ENCODE assay signal across 26 cellular contexts in genomic region chr12:51834411-51834810, GRCh38. TPM values are rescaled to one million over a fixed set of nuclear protein-coding genes. Genes with fewer than 3 reads are reported as not detected.
DNase-seq lines count a peak whose midpoint lies in the region; ATAC-seq, FAIRE-seq and TF ChIP-seq lines count a peak whose summit lies in the region.
"Had no signal": no experiment of that assay in that cellular context is flagged by ENCODE, and none has a peak within 500 bp of the region (broad histone marks: within the 10 kb centered on the region; RNA-seq: fewer than 3 reads in every experiment).

No MANE protein-coding gene starts in this region.

- H3K27me3 ChIP-seq in astrocyte (ENCODE audit: insufficient read depth, low read length) (peaks cover 26% of the 10 kb centered on the region), trophoblast cell (ENCODE audit: insufficient read depth, low read length) (no peaks in the 10 kb centered on the region), stomach (peaks cover 0 to 93% (median 5%) of the 10 kb centered on the region in 3 donors)

- no peak overlapping the region for H3K23ac ChIP-seq in trophoblast cell (ENCODE audit: low read length)

- no peak for ATAC-seq in esophagus mucosa
- ATAC-seq: A549, K562 had no signal

- H3K9ac ChIP-seq in astrocyte (ENCODE audit: low read length) (no peak overlapping the region), trophoblast cell (ENCODE audit: low read length) (no peak overlapping the region)

- no peak for TF ChIP-seq EP300 in stomach (IDR thresholded peaks at IDR 0.05)

- H3K79me2 ChIP-seq in astrocyte (ENCODE audit: insufficient read depth, low read length) = no peaks in the 10 kb centered on the region
- H3K79me2 ChIP-seq in trophoblast cell (ENCODE audit: control insufficient read depth, insufficient read depth, low read length, poor library complexity) = peaks cover 8% of the 10 kb centered on the region

- H3K27ac ChIP-seq in astrocyte (ENCODE audit: low read depth, low read length) = no peak overlapping the region
- no peak overlapping the region for H3K27ac ChIP-seq in trophoblast cell (ENCODE audit: low read depth, low read length)
- H3K27ac ChIP-seq in stomach = no peak overlapping the region
- H3K27ac ChIP-seq: 22Rv1, A549, HL-60 had no signal

- WGBS in trophoblast cell (ENCODE audit: extremely low coverage, insufficient coverage, insufficient read length) = no CpG with 5 or more reads among the region's 11 CpGs
- WGBS in stomach, 5 donors = 61 to 78% (median 73%) methylated on average over 11 of the region's 11 CpGs

- H3K36me3 ChIP-seq in astrocyte (ENCODE audit: insufficient read depth, low read length) (no peaks in the 10 kb centered on the region), trophoblast cell (ENCODE audit: control insufficient read depth in 1 of 2, insufficient read depth in 2 of 2, low read length in 2 of 2) (peaks cover 5 to 15% of the 10 kb centered on the region in 2 experiments), stomach (no peaks in the 10 kb centered on the region)
- H3K36me3 ChIP-seq: HAP-1 had no signal

- no peak overlapping the region for H3K4me2 ChIP-seq in astrocyte (ENCODE audit: low read length)
- H3K4me2 ChIP-seq in trophoblast cell (ENCODE audit: low read length) = no peak overlapping the region
- H3K4me2 ChIP-seq: A549 had no signal

- H3K9me3 ChIP-seq in astrocyte (ENCODE audit: insufficient read depth, low read depth, low read length) = no peaks in the 10 kb centered on the region
- H3K9me3 ChIP-seq in trophoblast cell (ENCODE audit: insufficient read depth, low read depth, low read length) = peaks cover 2% of the 10 kb centered on the region
- H3K9me3 ChIP-seq in stomach = no peaks in the 10 kb centered on the region
- H3K9me3 ChIP-seq: A549, HAP-1 had no signal

- H3K79me1 ChIP-seq in trophoblast cell (ENCODE audit: low read length) = no peaks in the 10 kb centered on the region

- H3K4me3 Mint-ChIP-seq in astrocyte (ENCODE audit: unreplicated experiment) (no peak overlapping the region), nephron progenitor cell (no peak overlapping the region)
- H3K4me3 Mint-ChIP-seq: CD8-positive, alpha-beta memory T cell had no signal

- no peak overlapping the region for H4K91ac ChIP-seq in trophoblast cell (ENCODE audit: low read depth, low read length)

- H3K9me3 Mint-ChIP-seq in astrocyte (ENCODE audit: unreplicated experiment) = no peaks in the 10 kb centered on the region
- H3K9me3 Mint-ChIP-seq in nephron progenitor cell = no peaks in the 10 kb centered on the region
- H3K9me3 Mint-ChIP-seq: CD8-positive, alpha-beta memory T cell had no signal

- H4K8ac ChIP-seq in trophoblast cell (ENCODE audit: low read depth, low read length) = no peak overlapping the region

- no peak overlapping the region for H4K12ac ChIP-seq in trophoblast cell (ENCODE audit: low read depth, low read length)

- no peak overlapping the region for H2AK5ac ChIP-seq in trophoblast cell (ENCODE audit: low read length)

- H2BK12ac ChIP-seq in trophoblast cell (ENCODE audit: low read length) = no peak overlapping the region

- peak overlapping the region; percentile 26 for H3K4ac ChIP-seq in trophoblast cell (ENCODE audit: low read depth, low read length)

- H2BK120ac ChIP-seq in trophoblast cell (ENCODE audit: insufficient read depth, low read length, poor library complexity) = no peak overlapping the region

- peak overlapping the region; percentile 7 for H3K27ac Mint-ChIP-seq in astrocyte (ENCODE audit: unreplicated experiment)
- H3K27ac Mint-ChIP-seq in nephron progenitor cell = peak overlapping the region; percentile 39
- H3K27ac Mint-ChIP-seq: CD4-positive, CD25-positive, alpha-beta regulatory T cell had no signal

- peaks cover 14% of the 10 kb centered on the region for H3K27me3 Mint-ChIP-seq in astrocyte (ENCODE audit: low read depth, unreplicated experiment)
- peaks cover 3% of the 10 kb centered on the region for H3K27me3 Mint-ChIP-seq in nephron progenitor cell (ENCODE audit: low read depth, poor library complexity)

- H3K36me3 Mint-ChIP-seq in astrocyte (ENCODE audit: low read depth, unreplicated experiment) (no peaks in the 10 kb centered on the region), nephron progenitor cell (ENCODE audit: low read depth) (peaks cover 6% of the 10 kb centered on the region)
- H3K36me3 Mint-ChIP-seq: CD4-positive, CD25-positive, alpha-beta regulatory T cell had no signal

- H2AFZ ChIP-seq in astrocyte (ENCODE audit: low read depth, low read length) (no peak overlapping the region), trophoblast cell (ENCODE audit: insufficient read depth, low read length, poor library complexity) (no peak overlapping the region)

- H3K4me1 Mint-ChIP-seq in astrocyte (ENCODE audit: low read depth, unreplicated experiment) = peaks cover 12% of the 10 kb centered on the region
- H3K4me1 Mint-ChIP-seq in nephron progenitor cell = peaks cover 93% of the 10 kb centered on the region

- H3K4me3 ChIP-seq in astrocyte (ENCODE audit: insufficient read depth, low read depth, low read length) (no peak overlapping the region), trophoblast cell (ENCODE audit: low read depth, low read length) (no peak overlapping the region), stomach (no peak overlapping the region)
- H3K4me3 ChIP-seq: A549, HAP-1, K562 had no signal

- no peak for TF ChIP-seq POLR2A in stomach (IDR thresholded peaks at IDR 0.05)

- DNase-seq in DMS 273 (lab: John Stamatoyannopoulos, UW; ENCODE audit: unreplicated experiment) (peak; percentile 21), DMS 273 treated with DMSO at 0.1 percent for 48 hours (lab: John Stamatoyannopoulos, UW) (no peak), astrocyte (ENCODE audit: low read depth) (no peak), nephron progenitor cell (no peak), trophoblast cell (no peak), NCI-H526 treated with DMSO at 0.1 percent for 48 hours (lab: John Stamatoyannopoulos, UW) (no peak), stomach (no peak)
- DNase-seq: C1 segment of cervical spinal cord; CD4-positive, CD25-positive, alpha-beta regulatory T cell; CD8-positive, alpha-beta memory T cell; COR-L47; DMS153; DMS79; GDM1 had no signal

- no peaks in the 10 kb centered on the region for H4K20me1 ChIP-seq in astrocyte (ENCODE audit: insufficient read depth, low read length)

- peak overlapping the region; percentile 18 for H3K18ac ChIP-seq in trophoblast cell (ENCODE audit: low read length)

- intact Hi-C loops in stomach (cut with DNase I; ENCODE audit: low total_unique reads) = no loop called here

- H3K14ac ChIP-seq in trophoblast cell (ENCODE audit: low read length) = no peak overlapping the region

- H3K4me1 ChIP-seq in astrocyte (ENCODE audit: insufficient read depth, low read length) = no peaks in the 10 kb centered on the region
- H3K4me1 ChIP-seq in trophoblast cell (ENCODE audit: control insufficient read depth in 1 of 2, insufficient read depth in 2 of 2, low read length in 2 of 2) = peaks cover 20 to 35% of the 10 kb centered on the region in 2 experiments
- peaks cover 0 to 12% (median 0%) of the 10 kb centered on the region in 4 donors for H3K4me1 ChIP-seq in stomach
- H3K4me1 ChIP-seq: A549, HAP-1 had no signal

- no peak for TF ChIP-seq CTCF in astrocyte (IDR thresholded peaks at IDR 0.05; ENCODE audit: insufficient read depth, low read depth, low read length)
- TF ChIP-seq CTCF in nephron progenitor cell (IDR thresholded peaks at IDR 0.05) = no peak
- TF ChIP-seq CTCF in stomach (IDR thresholded peaks at IDR 0.05) = no peak

- H2BK5ac ChIP-seq in trophoblast cell (ENCODE audit: low read depth, low read length, poor library complexity) = no peak overlapping the region

- FAIRE-seq in astrocyte (lab: Jason Lieb, UNC) = no peak
- FAIRE-seq: A549, GM12892, GM18507, K562 had no signal

RNA-seq across cellular contexts. Expression of gene FIGNL2, which starts 14.1 kb away (rescaled TPM):
- total RNA-seq in astrocyte (5.0 and 6.7 TPM in 2 replicates), stomach (1 to 10 TPM in 1 of 5 donors, under 1 TPM in 2, not detected in 2; under 0.01 to 1.4 (median 0.73) TPM), esophagus mucosa (0.16 TPM)
- 23.9 and 25.0 TPM in 2 replicates for polyA plus RNA-seq in trophoblast cell (2013)
- under 1 TPM in 2 of 3 donors, not detected in 1; 0.10 to 0.12 TPM for polyA plus RNA-seq in stomach
- total RNA-seq: Daoy, H4, K562 had no signal

RNA-seq across cellular contexts. Expression of gene ANKRD33, which starts 53.5 kb away (rescaled TPM):
- not detected in 2 replicates for total RNA-seq in astrocyte
- 0.17 and 0.38 TPM in 2 replicates for polyA plus RNA-seq in trophoblast cell (2013)
- total RNA-seq in stomach = not detected
- not detected for polyA plus RNA-seq in stomach
- not detected for total RNA-seq in esophagus mucosa
- total RNA-seq: CD4-positive, CD25-positive, alpha-beta regulatory T cell; CD8-positive, alpha-beta memory T cell; Daoy; H4; HT1080 had no signal
- polyA plus RNA-seq: A549; AG04450; CD4-positive, CD25-positive, alpha-beta regulatory T cell; CD8-positive, alpha-beta memory T cell had no signal
